8 cellular contexts compared by ENCODE assay signal in genomic region chr6:38012573-38012972, GRCh38.
DNase-seq lines count a peak whose midpoint lies in the region; ATAC-seq, FAIRE-seq and TF ChIP-seq lines count a peak whose summit lies in the region.

No MANE protein-coding gene starts in this region.

- no peak overlapping the region for H3K27ac Mint-ChIP-seq in nephron

- no peaks in the 10 kb centered on the region for H3K27me3 Mint-ChIP-seq in nephron (ENCODE audit: low read depth)

- TF ChIP-seq CTCF in D721Med (IDR thresholded peaks at IDR 0.05; ENCODE audit: insufficient read depth, missing control alignments): peak; percentile 81
- peak; percentile 40; the same call in 1 of the 2 replicates for TF ChIP-seq CTCF in HEK293 (tag by site-specific recombination; IDR thresholded peaks at IDR 0.05)
- peak; percentile 80 for TF ChIP-seq CTCF in epithelial cell of esophagus (IDR thresholded peaks at IDR 0.05; ENCODE audit: insufficient read depth, low read depth, low read length, missing control alignments)
- TF ChIP-seq CTCF in nephron (IDR thresholded peaks at IDR 0.05; ENCODE audit: unreplicated experiment in 3 of 3): peak; percentile 43 to 63 (median 53)

- FAIRE-seq in D721Med (lab: Jason Lieb, UNC): peak; percentile 67

- H3K4me3 ChIP-seq in HEK293 (ENCODE audit: low read depth, low read length) (no peak overlapping the region), epithelial cell of esophagus (ENCODE audit: low read length) (no peak overlapping the region)

- CTCF ChIA-PET in HEK293 (lab: Yijun Ruan, JAX): interaction anchor here (0.7 to 1.4 kb wide), 11 partner anchors 11 to 680 kb away, joined by 3 to 6 read pairs (median 4); no protein-coding TSS in a partner anchor

- peaks cover 18% of the 10 kb centered on the region for H3K36me3 Mint-ChIP-seq in nephron (ENCODE audit: low read depth)

- H3K4me1 Mint-ChIP-seq in nephron: no peaks in the 10 kb centered on the region

- POLR2A ChIA-PET in HEK293 (lab: Yijun Ruan, JAX): no interaction called here

- H3K9me3 Mint-ChIP-seq in nephron: peaks cover 14% of the 10 kb centered on the region

- no peak overlapping the region for H3K4me3 Mint-ChIP-seq in nephron

- H3K4me1 ChIP-seq in HEK293 (ENCODE audit: control insufficient read depth, insufficient read depth, low read length): no peaks in the 10 kb centered on the region

- DNase-seq in D721Med (ENCODE audit: insufficient read length, low spot score): peak; percentile 37
- peak; percentile 57 for DNase-seq in RKO (ENCODE audit: low spot score)
- DNase-seq in epithelial cell of esophagus (ENCODE audit: low read depth): peak; percentile 74
- no peak for DNase-seq in stimulated activated naive CD4-positive, alpha-beta T cell treated with Interleukin-2 at 50 U/mL for 16 hours (lab: John Stamatoyannopoulos, UW)

- no peak overlapping the region for H3K27ac ChIP-seq in HEK293 (ENCODE audit: extremely low read depth, low read depth, low read length)

- ATAC-seq in HG02623 (IDR thresholded peaks at IDR 0.05; ENCODE audit: unreplicated experiment) (no peak), HG03095 (IDR thresholded peaks at IDR 0.05; ENCODE audit: unreplicated experiment) (no peak)

- peaks cover 4% of the 10 kb centered on the region for H3K9me3 ChIP-seq in HEK293 (ENCODE audit: control insufficient read depth, insufficient read depth, low read depth, low read length)

- H3K36me3 ChIP-seq in HEK293 (ENCODE audit: control insufficient read depth in 2 of 2, insufficient read depth in 1 of 2, low read length in 2 of 2): no peaks in the 10 kb centered on the region

TF ChIP-seq in HEK293, 187 proteins besides CTCF, POLR2A, EP300 and RAD21:
- no peak for TF ChIP-seq ZNF692 (tag by site-specific recombination; IDR thresholded peaks at IDR 0.05)
- TF ChIP-seq ZNF837 (tag by site-specific recombination; IDR thresholded peaks at IDR 0.05): no peak
- no peak for TF ChIP-seq ZNF311 (tag by site-specific recombination; IDR thresholded peaks at IDR 0.05; ENCODE audit: borderline replicate concordance)
- TF ChIP-seq ZNF366 (tag by site-specific recombination; conservative IDR thresholded peaks at IDR 0.05): no peak
- TF ChIP-seq ZNF23 (tag by site-specific recombination; IDR thresholded peaks at IDR 0.05; ENCODE audit: borderline replicate concordance): no peak
- no peak for TF ChIP-seq ZSCAN23 (tag by site-specific recombination; IDR thresholded peaks at IDR 0.05)
- no peak for TF ChIP-seq ZNF2 (tag by site-specific recombination; IDR thresholded peaks at IDR 0.05)
- no peak for TF ChIP-seq SALL2 (tag by site-specific recombination; IDR thresholded peaks at IDR 0.05; ENCODE audit: borderline replicate concordance)
- no peak for TF ChIP-seq ZNF580 (tag by site-specific recombination; IDR thresholded peaks at IDR 0.05)
- TF ChIP-seq ZNF670 (tag by site-specific recombination; IDR thresholded peaks at IDR 0.05; ENCODE audit: low read depth): no peak
- no peak for TF ChIP-seq ZNF449 (tag by site-specific recombination; IDR thresholded peaks at IDR 0.05)
- 0 out of 2 replicates have a peak, but pooled peaks have one; percentile 24 for TF ChIP-seq REPIN1 (tag by site-specific recombination; IDR thresholded peaks at IDR 0.05; ENCODE audit: low read depth)
- no peak for TF ChIP-seq ZNF549 (tag by site-specific recombination; IDR thresholded peaks at IDR 0.05)
- TF ChIP-seq ZEB2 (tag by site-specific recombination; IDR thresholded peaks at IDR 0.05): no peak
- no peak for TF ChIP-seq ZNF555 (tag by site-specific recombination; conservative IDR thresholded peaks at IDR 0.05)
- TF ChIP-seq ZNF24 (tag by site-specific recombination; IDR thresholded peaks at IDR 0.05): no peak
- TF ChIP-seq ZNF529 (tag by site-specific recombination; IDR thresholded peaks at IDR 0.05; ENCODE audit: insufficient replicate concordance): no peak
- TF ChIP-seq ZNF140 (tag by site-specific recombination; IDR thresholded peaks at IDR 0.05): no peak
- TF ChIP-seq ZNF660 (tag by site-specific recombination; IDR thresholded peaks at IDR 0.05): 0 out of 2 replicates have a peak, but pooled peaks have one; percentile 60
- TF ChIP-seq ZNF350 (tag by site-specific recombination; IDR thresholded peaks at IDR 0.05): no peak
- TF ChIP-seq PATZ1 (tag by site-specific recombination; IDR thresholded peaks at IDR 0.05): no peak
- TF ChIP-seq ZNF548 (tag by site-specific recombination; IDR thresholded peaks at IDR 0.05): no peak
- no peak for TF ChIP-seq HOXD13 (CRISPR knock-in tag; IDR thresholded peaks at IDR 0.05; ENCODE audit: borderline replicate concordance)
- TF ChIP-seq ZNF341 (tag by site-specific recombination; IDR thresholded peaks at IDR 0.05; ENCODE audit: low read depth): 0 out of 2 replicates have a peak, but pooled peaks have one; percentile 28
- no peak for TF ChIP-seq ZNF776 (tag by site-specific recombination; IDR thresholded peaks at IDR 0.05; ENCODE audit: borderline replicate concordance)
- no peak for TF ChIP-seq MYNN (tag by site-specific recombination; IDR thresholded peaks at IDR 0.05; ENCODE audit: borderline replicate concordance)
- TF ChIP-seq ZNF37A (tag by site-specific recombination; IDR thresholded peaks at IDR 0.05): no peak
- TF ChIP-seq ZNF426 (tag by site-specific recombination; IDR thresholded peaks at IDR 0.05): no peak
- TF ChIP-seq ZNF398 (tag by site-specific recombination; IDR thresholded peaks at IDR 0.05): no peak
- peak; percentile 91 for TF ChIP-seq ZNF654 (tag by site-specific recombination; IDR thresholded peaks at IDR 0.05; ENCODE audit: low read depth)
- no peak for TF ChIP-seq ZNF629 (tag by site-specific recombination; IDR thresholded peaks at IDR 0.05)
TF ChIP-seq in HEK293: peak in this region for 4.
